ENCODE assay signal across 2 cellular contexts in the genomic region with DNA sequence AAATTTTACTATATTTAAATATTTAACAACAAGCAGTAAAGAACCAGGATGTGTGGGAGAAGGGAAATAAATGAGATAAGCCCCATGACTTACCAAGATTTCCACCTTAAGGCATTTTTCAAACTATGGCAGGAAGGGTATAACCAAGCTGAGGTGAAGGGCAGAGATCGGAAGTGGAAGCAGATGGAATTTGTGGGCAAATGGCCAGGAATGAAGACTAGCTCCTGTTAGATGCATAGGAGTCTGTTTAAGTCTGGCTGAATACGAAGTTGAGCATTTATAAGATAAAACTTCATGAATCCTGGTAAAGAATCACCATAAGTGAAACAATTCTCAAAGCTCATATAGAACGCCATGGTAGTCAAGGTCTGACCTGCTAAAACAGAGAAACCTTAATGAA.
A peak's percentile ranks its signal among the peaks of the same experiment; 100 is the strongest.
TF ChIP-seq lines count a peak whose summit lies in the region.

No MANE protein-coding gene starts in this region.

TF ChIP-seq in SK-N-SH treated with all-trans-retinoic acid at 6 μM for 48 hours, 23 proteins besides CTCF, POLR2A, EP300 and RAD21 (continued from another document):
- TF ChIP-seq, protein P1, sequence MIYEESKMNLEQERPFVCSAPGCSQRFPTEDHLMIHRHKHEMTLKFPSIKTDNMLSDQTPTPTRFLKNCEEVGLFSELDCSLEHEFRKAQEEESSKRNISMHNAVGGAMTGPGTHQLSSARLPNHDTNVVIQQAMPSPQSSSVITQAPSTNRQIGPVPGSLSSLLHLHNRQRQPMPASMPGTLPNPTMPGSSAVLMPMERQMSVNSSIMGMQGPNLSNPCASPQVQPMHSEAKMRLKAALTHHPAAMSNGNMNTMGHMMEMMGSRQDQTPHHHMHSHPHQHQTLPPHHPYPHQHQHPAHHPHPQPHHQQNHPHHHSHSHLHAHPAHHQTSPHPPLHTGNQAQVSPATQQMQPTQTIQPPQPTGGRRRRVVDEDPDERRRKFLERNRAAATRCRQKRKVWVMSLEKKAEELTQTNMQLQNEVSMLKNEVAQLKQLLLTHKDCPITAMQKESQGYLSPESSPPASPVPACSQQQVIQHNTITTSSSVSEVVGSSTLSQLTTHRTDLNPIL (CRISPR knock-in tag; IDR thresholded peaks at IDR 0.05; ENCODE audit: low read depth), result no peak
- TF ChIP-seq ZFP3 (CRISPR knock-in tag; IDR thresholded peaks at IDR 0.05) (peak; percentile 81; the same call in 1 of the 2 replicates), CSRNP3 (CRISPR knock-in tag; IDR thresholded peaks at IDR 0.05) (no peak), ZFP30 (CRISPR knock-in tag; IDR thresholded peaks at IDR 0.05) (no peak), OSR1 (CRISPR knock-in tag; IDR thresholded peaks at IDR 0.05) (no peak), PATZ1 (CRISPR knock-in tag; IDR thresholded peaks at IDR 0.05; ENCODE audit: borderline replicate concordance) (no peak)

TF ChIP-seq in HepG2, 621 proteins besides CTCF, POLR2A, EP300 and RAD21:
- TF ChIP-seq ZNF646 (CRISPR knock-in tag; IDR thresholded peaks at IDR 0.05) (no peak), STAT5B (CRISPR knock-in tag; IDR thresholded peaks at IDR 0.05) (no peak), ZFP36L1 (CRISPR knock-in tag; IDR thresholded peaks at IDR 0.05) (no peak), ZMAT3 (CRISPR knock-in tag; conservative IDR thresholded peaks at IDR 0.05) (no peak), PAWR (CRISPR knock-in tag; IDR thresholded peaks at IDR 0.05; ENCODE audit: borderline replicate concordance) (no peak), AGO2 (optimal IDR thresholded peaks at IDR 0.05; ENCODE audit: low read depth, low read length) (no peak), FOXM1 (CRISPR knock-in tag; IDR thresholded peaks at IDR 0.05) (no peak), ONECUT2 (CRISPR knock-in tag; IDR thresholded peaks at IDR 0.05) (no peak), MAFF (IDR thresholded peaks at IDR 0.05; ENCODE audit: low read depth, low read length) (no peak), SKIL (CRISPR knock-in tag; IDR thresholded peaks at IDR 0.05; ENCODE audit: borderline replicate concordance) (no peak), PRPF4 (IDR thresholded peaks at IDR 0.05; ENCODE audit: low read depth, low read length, poor library complexity, severe bottlenecking) (no peak), NFE2 (CRISPR knock-in tag; IDR thresholded peaks at IDR 0.05) (no peak), FOSL2 (CRISPR knock-in tag; IDR thresholded peaks at IDR 0.05) (no peak), MIER2 (CRISPR knock-in tag; IDR thresholded peaks at IDR 0.05) (no peak), NCOR1 (IDR thresholded peaks at IDR 0.05; ENCODE audit: borderline replicate concordance, low read length) (no peak)
- TF ChIP-seq, protein P2, sequence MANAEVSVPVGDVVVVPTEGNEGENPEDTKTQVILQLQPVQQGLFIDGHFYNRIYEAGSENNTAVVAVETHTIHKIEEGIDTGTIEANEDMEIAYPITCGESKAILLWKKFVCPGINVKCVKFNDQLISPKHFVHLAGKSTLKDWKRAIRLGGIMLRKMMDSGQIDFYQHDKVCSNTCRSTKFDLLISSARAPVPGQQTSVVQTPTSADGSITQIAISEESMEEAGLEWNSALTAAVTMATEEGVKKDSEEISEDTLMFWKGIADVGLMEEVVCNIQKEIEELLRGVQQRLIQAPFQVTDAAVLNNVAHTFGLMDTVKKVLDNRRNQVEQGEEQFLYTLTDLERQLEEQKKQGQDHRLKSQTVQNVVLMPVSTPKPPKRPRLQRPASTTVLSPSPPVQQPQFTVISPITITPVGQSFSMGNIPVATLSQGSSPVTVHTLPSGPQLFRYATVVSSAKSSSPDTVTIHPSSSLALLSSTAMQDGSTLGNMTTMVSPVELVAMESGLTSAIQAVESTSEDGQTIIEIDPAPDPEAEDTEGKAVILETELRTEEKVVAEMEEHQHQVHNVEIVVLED (CRISPR knock-in tag; IDR thresholded peaks at IDR 0.05; ENCODE audit: borderline replicate concordance), result no peak
- TF ChIP-seq, protein P3, sequence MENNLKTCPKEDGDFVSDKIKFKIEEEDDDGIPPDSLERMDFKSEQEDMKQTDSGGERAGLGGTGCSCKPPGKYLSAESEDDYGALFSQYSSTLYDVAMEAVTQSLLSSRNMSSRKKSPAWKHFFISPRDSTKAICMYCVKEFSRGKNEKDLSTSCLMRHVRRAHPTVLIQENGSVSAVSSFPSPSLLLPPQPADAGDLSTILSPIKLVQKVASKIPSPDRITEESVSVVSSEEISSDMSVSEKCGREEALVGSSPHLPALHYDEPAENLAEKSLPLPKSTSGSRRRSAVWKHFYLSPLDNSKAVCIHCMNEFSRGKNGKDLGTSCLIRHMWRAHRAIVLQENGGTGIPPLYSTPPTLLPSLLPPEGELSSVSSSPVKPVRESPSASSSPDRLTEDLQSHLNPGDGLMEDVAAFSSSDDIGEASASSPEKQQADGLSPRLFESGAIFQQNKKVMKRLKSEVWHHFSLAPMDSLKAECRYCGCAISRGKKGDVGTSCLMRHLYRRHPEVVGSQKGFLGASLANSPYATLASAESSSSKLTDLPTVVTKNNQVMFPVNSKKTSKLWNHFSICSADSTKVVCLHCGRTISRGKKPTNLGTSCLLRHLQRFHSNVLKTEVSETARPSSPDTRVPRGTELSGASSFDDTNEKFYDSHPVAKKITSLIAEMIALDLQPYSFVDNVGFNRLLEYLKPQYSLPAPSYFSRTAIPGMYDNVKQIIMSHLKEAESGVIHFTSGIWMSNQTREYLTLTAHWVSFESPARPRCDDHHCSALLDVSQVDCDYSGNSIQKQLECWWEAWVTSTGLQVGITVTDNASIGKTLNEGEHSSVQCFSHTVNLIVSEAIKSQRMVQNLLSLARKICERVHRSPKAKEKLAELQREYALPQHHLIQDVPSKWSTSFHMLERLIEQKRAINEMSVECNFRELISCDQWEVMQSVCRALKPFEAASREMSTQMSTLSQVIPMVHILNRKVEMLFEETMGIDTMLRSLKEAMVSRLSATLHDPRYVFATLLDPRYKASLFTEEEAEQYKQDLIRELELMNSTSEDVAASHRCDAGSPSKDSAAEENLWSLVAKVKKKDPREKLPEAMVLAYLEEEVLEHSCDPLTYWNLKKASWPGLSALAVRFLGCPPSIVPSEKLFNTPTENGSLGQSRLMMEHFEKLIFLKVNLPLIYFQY (CRISPR knock-in tag; IDR thresholded peaks at IDR 0.05; ENCODE audit: borderline replicate concordance), result no peak
